ENCODE assay signal across 8 cellular contexts in genomic region chr13:30690282-30691188, GRCh38. TPM values are rescaled to one million over a fixed set of nuclear protein-coding genes. Genes with fewer than 3 reads are reported as not detected.
DNase-seq lines count a peak whose midpoint lies in the region; ATAC-seq and TF ChIP-seq lines count a peak whose summit lies in the region.

No MANE protein-coding gene starts in this region.

- H2AFZ ChIP-seq in neural progenitor cell (replicated peaks), result no peak overlapping the region

- H3K27ac ChIP-seq in HL-60 (replicated peaks) (peak overlapping the region; percentile 70), esophagus (ENCODE audit: low read depth in 2 of 2, low read length in 1 of 2) (peak overlapping the region; percentile 32 to 52), neural progenitor cell (no peak overlapping the region)

- H3K27me3 ChIP-seq in HL-60 (ENCODE audit: insufficient read depth, poor library complexity, severe bottlenecking), result no peaks in the 10 kb centered on the region
- H3K27me3 ChIP-seq in esophagus (ENCODE audit: control insufficient read depth in 1 of 2, insufficient read depth in 2 of 2, low read length in 2 of 2), result no peaks in the 10 kb centered on the region
- H3K27me3 ChIP-seq in neural progenitor cell, result no peaks in the 10 kb centered on the region

- no peaks in the 10 kb centered on the region for H3K79me2 ChIP-seq in neural progenitor cell (ENCODE audit: low read depth)

- peak overlapping the region; percentile 47 for H3K4me3 Mint-ChIP-seq in T-helper 1 cell treated with Interleukin-12 subunit alpha and Interleukin-12 subunit beta and Interleukin-4 antibody, amounts not matched to agents 30 μg/mL and 1 μg/mL, for 36 hours
- no peak overlapping the region for H3K4me3 Mint-ChIP-seq in neural progenitor cell

- 19 to 27% methylated on average over 20 to 21 of the region's 21 CpGs for WGBS in esophagus, 2 donors

- H3K27ac Mint-ChIP-seq in T-helper 1 cell treated with Interleukin-12 subunit alpha and Interleukin-12 subunit beta and Interleukin-4 antibody, amounts not matched to agents 30 μg/mL and 1 μg/mL, for 36 hours, result peak overlapping the region; percentile 62
- peak overlapping the region; percentile 72 for H3K27ac Mint-ChIP-seq in neural progenitor cell

- H3K27me3 Mint-ChIP-seq in T-helper 1 cell treated with Interleukin-12 subunit alpha and Interleukin-12 subunit beta and Interleukin-4 antibody, amounts not matched to agents 30 μg/mL and 1 μg/mL, for 36 hours (ENCODE audit: low read depth), result peaks cover 34% of the 10 kb centered on the region
- H3K27me3 Mint-ChIP-seq in neural progenitor cell (ENCODE audit: insufficient read depth, low read depth), result peaks cover 5% of the 10 kb centered on the region

- H3K36me3 ChIP-seq in esophagus (ENCODE audit: control insufficient read depth in 2 of 2, insufficient read depth in 2 of 2, low read length in 1 of 2) (no peaks in the 10 kb centered on the region), neural progenitor cell (no peaks in the 10 kb centered on the region)

- H3K9me3 ChIP-seq in esophagus (ENCODE audit: control insufficient read depth in 2 of 2, insufficient read depth in 1 of 2, low read depth in 1 of 2, low read length in 1 of 2) (no peaks in the 10 kb centered on the region), neural progenitor cell (ENCODE audit: low read depth) (no peaks in the 10 kb centered on the region)

- H4K20me1 ChIP-seq in neural progenitor cell (ENCODE audit: low read depth), result no peaks in the 10 kb centered on the region

- peaks cover 0 to 3% of the 10 kb centered on the region in 2 donors for H3K4me1 ChIP-seq in esophagus (ENCODE audit: control insufficient read depth in 2 of 2, insufficient read depth in 2 of 2, low read length in 1 of 2)
- H3K4me1 ChIP-seq in neural progenitor cell, result no peaks in the 10 kb centered on the region

- no peak overlapping the region for H3K4me2 ChIP-seq in neural progenitor cell

- ATAC-seq in GM18511 (IDR thresholded peaks at IDR 0.05; ENCODE audit: unreplicated experiment), result peak; percentile 96

- peaks cover 11% of the 10 kb centered on the region for H3K4me1 Mint-ChIP-seq in T-helper 1 cell treated with Interleukin-12 subunit alpha and Interleukin-12 subunit beta and Interleukin-4 antibody, amounts not matched to agents 30 μg/mL and 1 μg/mL, for 36 hours (ENCODE audit: low read depth)
- peaks cover 14% of the 10 kb centered on the region for H3K4me1 Mint-ChIP-seq in neural progenitor cell

- peaks cover 4% of the 10 kb centered on the region for H3K9me3 Mint-ChIP-seq in T-helper 1 cell treated with Interleukin-12 subunit alpha and Interleukin-12 subunit beta and Interleukin-4 antibody, amounts not matched to agents 30 μg/mL and 1 μg/mL, for 36 hours
- peaks cover 4% of the 10 kb centered on the region for H3K9me3 Mint-ChIP-seq in neural progenitor cell

- peak; percentile 72 for DNase-seq in A172 (ENCODE audit: low spot score)
- peak; percentile 75 to 80 for DNase-seq in HL-60 (ENCODE audit: low read depth in 1 of 2, low spot score in 1 of 2)
- DNase-seq in neural progenitor cell (ENCODE audit: low spot score), result no peak
- no peak for DNase-seq in NCI-H510A treated with DMSO at 0.1 percent for 48 hours (lab: John Stamatoyannopoulos, UW)
- DNase-seq in middle frontal gyrus (ENCODE audit: extremely low spot score, low spot score), result no peak

- TF ChIP-seq CTCF in HL-60 (IDR thresholded peaks at IDR 0.05; ENCODE audit: insufficient read depth, low read length), result no peak
- no peak for TF ChIP-seq CTCF in neural progenitor cell (IDR thresholded peaks at IDR 0.05)

- peaks cover 2% of the 10 kb centered on the region for H3K36me3 Mint-ChIP-seq in T-helper 1 cell treated with Interleukin-12 subunit alpha and Interleukin-12 subunit beta and Interleukin-4 antibody, amounts not matched to agents 30 μg/mL and 1 μg/mL, for 36 hours (ENCODE audit: low read depth)
- no peaks in the 10 kb centered on the region for H3K36me3 Mint-ChIP-seq in neural progenitor cell

- H3K9ac ChIP-seq in neural progenitor cell, result no peak overlapping the region

- H3F3A ChIP-seq in neural progenitor cell (ENCODE audit: low read depth), result no peaks in the 10 kb centered on the region

- H3K4me3 ChIP-seq in HL-60 (replicated peaks; ENCODE audit: insufficient read depth, low read length) (peak overlapping the region; percentile 27), esophagus (ENCODE audit: low read depth in 1 of 2, low read length in 2 of 2) (peak overlapping the region; percentile 46 to 50), neural progenitor cell (no peak overlapping the region)

RNA-seq across cellular contexts. Expression of gene ALOX5AP, which starts 44.8 kb away (rescaled TPM):
- not detected in 2 replicates for total RNA-seq in A172 (2014; rRNA removed; shearing (Covaris generic))
- polyA plus RNA-seq in esophagus, result 10 to 100 TPM in 1 of 2 donors, 1 to 10 TPM in 1; 2.1 to 10.5 TPM
- not detected in 2 replicates for total RNA-seq in neural progenitor cell (ENCODE audit: low replicate concordance)

Comparison
In these comparisons a context has a peak if more than half of its experiments do, and no peak if none do; other contexts are left out.
1. DNase-seq: peak in A172 (single experiment) and HL-60 (2 of 2); none in neural progenitor cell (single experiment), NCI-H510A treated with DMSO at 0.1 percent for 48 hours (single experiment) and middle frontal gyrus (single experiment).